Comparison of ENCODE assay signal across 1 cellular context in genomic region chr20:8156603-8157079, GRCh38.
TF ChIP-seq lines count a peak whose summit lies in the region.

No MANE protein-coding gene starts in this region.

TF ChIP-seq in HepG2, 621 proteins besides CTCF, POLR2A, EP300 and RAD21 (continued from another document):
- 0 out of 2 replicates have a peak, but pooled peaks have one; percentile 10 for TF ChIP-seq ZBED4 (CRISPR knock-in tag; IDR thresholded peaks at IDR 0.05; ENCODE audit: borderline replicate concordance)
- no peak for TF ChIP-seq CBX1 (IDR thresholded peaks at IDR 0.05; ENCODE audit: low read depth)
- TF ChIP-seq ETV6 (CRISPR knock-in tag; conservative IDR thresholded peaks at IDR 0.05): no peak
- peak; percentile 90 for TF ChIP-seq ZBTB20 (CRISPR knock-in tag; IDR thresholded peaks at IDR 0.05; ENCODE audit: borderline replicate concordance, low read depth)
- TF ChIP-seq MXI1 (IDR thresholded peaks at IDR 0.05; ENCODE audit: borderline replicate concordance, low read depth, low read length): 0 out of 3 replicates have a peak, but pooled peaks have one; percentile 30
- no peak for TF ChIP-seq SNRNP70 (IDR thresholded peaks at IDR 0.05; ENCODE audit: low read depth, low read length)
- TF ChIP-seq ZSCAN29 (CRISPR knock-in tag; conservative IDR thresholded peaks at IDR 0.05): 0 out of 2 replicates have a peak, but pooled peaks have one; percentile 45
TF ChIP-seq in HepG2: peak in this region for 116.
